In the genomic region with DNA sequence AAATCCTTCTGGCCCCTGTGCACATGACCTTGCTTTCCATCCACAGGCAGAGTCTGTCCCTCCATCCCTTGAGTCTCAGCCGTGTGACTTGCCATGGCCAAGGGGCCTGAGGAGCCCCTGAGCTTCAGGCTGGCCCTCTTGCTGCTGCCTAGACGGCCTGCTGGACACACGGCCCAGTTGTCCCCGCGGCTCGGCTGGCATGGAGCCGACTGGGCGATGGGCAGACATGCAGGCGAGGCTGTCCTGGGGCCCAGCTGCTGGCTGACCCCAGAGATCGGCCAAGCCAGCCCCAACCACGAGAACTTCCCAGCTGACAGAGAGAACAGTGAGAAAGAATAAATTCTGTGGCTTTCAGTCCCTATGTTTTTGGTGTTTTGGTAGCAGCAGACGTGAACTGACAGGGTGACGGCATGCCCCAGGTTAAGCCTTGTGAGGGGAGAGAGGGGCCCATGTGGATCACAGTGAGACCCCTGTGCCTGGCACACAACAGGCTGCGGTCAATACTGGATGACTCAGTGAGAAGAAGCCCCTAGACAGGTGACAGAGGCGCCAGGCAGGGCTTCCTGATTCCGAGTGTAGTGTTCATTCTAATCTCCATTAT, we compare ENCODE assay signal across 23 cellular contexts. TPM values are rescaled to one million over a fixed set of nuclear protein-coding genes. Genes with fewer than 3 reads are reported as not detected.
DNase-seq lines count a peak whose midpoint lies in the region; ATAC-seq and TF ChIP-seq lines count a peak whose summit lies in the region.
"Had no signal": no experiment of that assay in that cellular context is flagged by ENCODE, and none has a peak within 500 bp of the region (broad histone marks: within the 10 kb centered on the region; RNA-seq: fewer than 3 reads in every experiment).

No MANE protein-coding gene starts in this region.

- no peak overlapping the region for H3K27ac ChIP-seq in spleen
- H3K27ac ChIP-seq: SK-N-MC had no signal

- no peaks in the 10 kb centered on the region for H3K27me3 Mint-ChIP-seq in activated naive CD4-positive, alpha-beta T cell treated with anti-CD3 and anti-CD28 coated beads, Interleukin-2, amount 50 U/mL, for 24 hours
- no peaks in the 10 kb centered on the region for H3K27me3 Mint-ChIP-seq in activated naive CD4-positive, alpha-beta T cell treated with anti-CD3 and anti-CD28 coated beads, Interleukin-2, amount 10 ng/mL, durations not matched to agents 7 days and 5 days
- H3K27me3 Mint-ChIP-seq in dendritic cell treated with granulocyte-macrophage colony-stimulating factor and Interleukin-4, amounts not matched to agents 40 ng/mL and 50 ng/mL, for 4 days, result no peaks in the 10 kb centered on the region
- no peaks in the 10 kb centered on the region for H3K27me3 Mint-ChIP-seq in memory B cell

- DNase-seq in activated naive CD4-positive, alpha-beta T cell treated with anti-CD3 and anti-CD28 coated beads, Interleukin-2, amount 10 ng/mL, durations not matched to agents 7 days and 5 days, result no peak
- no peak for DNase-seq in memory B cell (ENCODE audit: low spot score in 2 of 2)
- DNase-seq in spleen, result peak; percentile 73
- DNase-seq: 8988T; C1 segment of cervical spinal cord; Calu3; CD8-positive, alpha-beta T cell; DMS153; H9; HFFc6; NCI-H1092; NCI-H1436; NCI-H187 treated with DMSO at 0.1 percent for 48 hours; NCI-H2107; NCI-H446 treated with DMSO at 0.1 percent for 48 hours; SHP77 had no signal

- no peak for TF ChIP-seq POLR2A in spleen (IDR thresholded peaks at IDR 0.05)

- no peaks in the 10 kb centered on the region for H3K9me3 ChIP-seq in spleen

- H3K4me3 ChIP-seq in spleen, result no peak overlapping the region
- H3K4me3 ChIP-seq: K562, SK-N-MC had no signal

- ATAC-seq in memory B cell (ENCODE audit: low read depth), result no peak
- no peak for ATAC-seq in HG03095 (IDR thresholded peaks at IDR 0.05; ENCODE audit: unreplicated experiment)
- no peak for ATAC-seq in HG02798 (IDR thresholded peaks at IDR 0.05; ENCODE audit: poor library complexity, unreplicated experiment)
- ATAC-seq in HG03342 (IDR thresholded peaks at IDR 0.05; ENCODE audit: unreplicated experiment), result no peak
- ATAC-seq: CD8-positive, alpha-beta T cell; K562 had no signal

- H3K9me3 Mint-ChIP-seq in activated naive CD4-positive, alpha-beta T cell treated with anti-CD3 and anti-CD28 coated beads, Interleukin-2, amount 50 U/mL, for 24 hours, result no peaks in the 10 kb centered on the region
- H3K9me3 Mint-ChIP-seq in activated naive CD4-positive, alpha-beta T cell treated with anti-CD3 and anti-CD28 coated beads, Interleukin-2, amount 10 ng/mL, durations not matched to agents 7 days and 5 days, result no peaks in the 10 kb centered on the region
- H3K9me3 Mint-ChIP-seq in dendritic cell treated with granulocyte-macrophage colony-stimulating factor and Interleukin-4, amounts not matched to agents 40 ng/mL and 50 ng/mL, for 4 days, result no peaks in the 10 kb centered on the region
- no peaks in the 10 kb centered on the region for H3K9me3 Mint-ChIP-seq in memory B cell
- H3K9me3 Mint-ChIP-seq: CD8-positive, alpha-beta T cell; H9; HFFc6 had no signal

- no peaks in the 10 kb centered on the region for H3K27me3 ChIP-seq in spleen (replicated peaks in 1 of 7)

- H3K4me1 ChIP-seq in spleen, result peaks cover 0 to 51% (median 16%) of the 10 kb centered on the region in 6 donors

- no peaks in the 10 kb centered on the region for H3K36me3 Mint-ChIP-seq in activated naive CD4-positive, alpha-beta T cell treated with anti-CD3 and anti-CD28 coated beads, Interleukin-2, amount 50 U/mL, for 24 hours
- no peaks in the 10 kb centered on the region for H3K36me3 Mint-ChIP-seq in activated naive CD4-positive, alpha-beta T cell treated with anti-CD3 and anti-CD28 coated beads, Interleukin-2, amount 10 ng/mL, durations not matched to agents 7 days and 5 days
- peaks cover 45% of the 10 kb centered on the region for H3K36me3 Mint-ChIP-seq in dendritic cell treated with granulocyte-macrophage colony-stimulating factor and Interleukin-4, amounts not matched to agents 40 ng/mL and 50 ng/mL, for 4 days (ENCODE audit: low read depth)
- peaks cover 5% of the 10 kb centered on the region for H3K36me3 Mint-ChIP-seq in memory B cell

- intact Hi-C loops in dendritic cell treated with granulocyte-macrophage colony-stimulating factor and Interleukin-4, amounts not matched to agents 40 ng/mL and 50 ng/mL, for 4 days (cut with micrococcal nuclease), result loop anchor here (5.0 kb wide), 1 partner anchor 38 kb away; no protein-coding TSS in a partner anchor
- intact Hi-C loops in spleen (cut with DNase I; ENCODE audit: low total_unique reads), result no loop called here

- H3K27ac Mint-ChIP-seq in activated naive CD4-positive, alpha-beta T cell treated with anti-CD3 and anti-CD28 coated beads, Interleukin-2, amount 50 U/mL, for 24 hours, result peak overlapping the region; percentile 20
- no peak overlapping the region for H3K27ac Mint-ChIP-seq in activated naive CD4-positive, alpha-beta T cell treated with anti-CD3 and anti-CD28 coated beads, Interleukin-2, amount 10 ng/mL, durations not matched to agents 7 days and 5 days
- peak overlapping the region; percentile 23 for H3K27ac Mint-ChIP-seq in dendritic cell treated with granulocyte-macrophage colony-stimulating factor and Interleukin-4, amounts not matched to agents 40 ng/mL and 50 ng/mL, for 4 days
- peak overlapping the region; percentile 72 for H3K27ac Mint-ChIP-seq in memory B cell
- H3K27ac Mint-ChIP-seq: CD8-positive, alpha-beta T cell; H9; HFFc6 had no signal

- 90 to 93% (median 91%) methylated on average over 10 to 16 of the region's 16 CpGs for whole genome bisulfite sequencing in spleen, 5 donors

- peaks cover 53% of the 10 kb centered on the region for H3K4me1 Mint-ChIP-seq in activated naive CD4-positive, alpha-beta T cell treated with anti-CD3 and anti-CD28 coated beads, Interleukin-2, amount 50 U/mL, for 24 hours
- no peaks in the 10 kb centered on the region for H3K4me1 Mint-ChIP-seq in activated naive CD4-positive, alpha-beta T cell treated with anti-CD3 and anti-CD28 coated beads, Interleukin-2, amount 10 ng/mL, durations not matched to agents 7 days and 5 days
- peaks cover 81% of the 10 kb centered on the region for H3K4me1 Mint-ChIP-seq in dendritic cell treated with granulocyte-macrophage colony-stimulating factor and Interleukin-4, amounts not matched to agents 40 ng/mL and 50 ng/mL, for 4 days (ENCODE audit: low read depth)
- H3K4me1 Mint-ChIP-seq in memory B cell, result peaks cover 38% of the 10 kb centered on the region

- peaks cover 0 to 4% (median 0%) of the 10 kb centered on the region in 6 donors for H3K36me3 ChIP-seq in spleen

- H3K4me3 Mint-ChIP-seq in activated naive CD4-positive, alpha-beta T cell treated with anti-CD3 and anti-CD28 coated beads, Interleukin-2, amount 50 U/mL, for 24 hours, result no peak overlapping the region
- H3K4me3 Mint-ChIP-seq in activated naive CD4-positive, alpha-beta T cell treated with anti-CD3 and anti-CD28 coated beads, Interleukin-2, amount 10 ng/mL, durations not matched to agents 7 days and 5 days, result no peak overlapping the region
- H3K4me3 Mint-ChIP-seq in dendritic cell treated with granulocyte-macrophage colony-stimulating factor and Interleukin-4, amounts not matched to agents 40 ng/mL and 50 ng/mL, for 4 days, result no peak overlapping the region
- H3K4me3 Mint-ChIP-seq in memory B cell, result no peak overlapping the region
- H3K4me3 Mint-ChIP-seq: CD8-positive, alpha-beta T cell; H9; HFFc6 had no signal

- CTCF ChIA-PET in activated naive CD4-positive, alpha-beta T cell treated with anti-CD3 and anti-CD28 coated beads, Interleukin-2, amount 10 ng/mL, durations not matched to agents 7 days and 5 days (lab: Charles Lee), result no interaction called here

- TF ChIP-seq CTCF in spleen (IDR thresholded peaks at IDR 0.05 in 8 of 11, conservative IDR thresholded peaks at IDR 0.05 in 3 of 11), result no peak

RNA-seq across cellular contexts. Expression of a gene that starts 11.7 kb away (rescaled TPM):
- 10 to 100 TPM; 25.6 to 50.9 (median 41.3) TPM for total RNA-seq in spleen
- polyA plus RNA-seq in spleen, result 10 to 100 TPM; 15.8 to 31.4 (median 18.3) TPM
